In genomic region chr15:42603978-42604377, GRCh38 we compare ENCODE assay signal across 16 cellular contexts.
"Had no signal": no experiment of that assay in that cellular context is flagged by ENCODE, and none has a peak within 500 bp of the region (broad histone marks: within the 10 kb centered on the region; RNA-seq: fewer than 3 reads in every experiment).

No MANE protein-coding gene starts in this region.

- H3K27me3 Mint-ChIP-seq: activated naive CD8-positive, alpha-beta T cell treated with anti-CD3 and anti-CD28 coated beads, Interleukin-2, amount 10 ng/mL, durations not matched to agents 7 days and 5 days; brain had no signal

- H3K36me3 Mint-ChIP-seq: stimulated activated effector memory CD8-positive, alpha-beta T cell treated with anti-CD3 and anti-CD28 coated beads, Interleukin-12 subunit alpha, Interleukin-12 subunit beta, amount 100 ng/mL, for 72 hours had no signal

- H3K9me3 Mint-ChIP-seq: immature natural killer cell; stimulated activated effector memory CD8-positive, alpha-beta T cell treated with anti-CD3 and anti-CD28 coated beads, Interleukin-12 subunit alpha, Interleukin-12 subunit beta, amount 100 ng/mL, for 72 hours had no signal

- H3K4me3 Mint-ChIP-seq: brain; stimulated activated effector memory CD8-positive, alpha-beta T cell treated with anti-CD3 and anti-CD28 coated beads, Interleukin-12 subunit alpha, Interleukin-12 subunit beta, amount 100 ng/mL, for 72 hours had no signal

- FAIRE-seq: pancreas, small intestine had no signal

- DNase-seq: activated CD4-positive, alpha-beta T cell treated with anti-CD3 and anti-CD28 coated beads, Interleukin-2, amount 50 U/mL, for 4 hours; activated gamma-delta T cell treated with Interleukin-2 at 50 U/mL for 16 hours; activated naive CD8-positive, alpha-beta T cell treated with anti-CD3 and anti-CD28 coated beads, Interleukin-2, amount 10 ng/mL, durations not matched to agents 7 days and 5 days; activated T-cell treated with anti-CD3 and anti-CD28 coated beads, Interleukin-2, amount 50 U/mL, for 1 hour; anterior cingulate cortex; caudate nucleus; immature natural killer cell; left ventricle myocardium superior; pancreas; right lobe of liver; small intestine; stimulated activated CD4-positive, alpha-beta T cell treated with anti-CD3 and anti-CD28 coated beads, Interleukin-15, amount 100 ng/mL, for 24 hours; stimulated activated CD4-positive, alpha-beta T cell treated with anti-CD3 and anti-CD28 coated beads, Interleukin-4, amount 100 ng/mL, for 1 hour; upper lobe of left lung had no signal

- ATAC-seq: left ventricle myocardium superior; pancreas; right lobe of liver; stimulated activated effector memory CD8-positive, alpha-beta T cell treated with anti-CD3 and anti-CD28 coated beads, Interleukin-12 subunit alpha, Interleukin-12 subunit beta, amount 100 ng/mL, for 72 hours had no signal
